ENCODE assay signal across 22 cellular contexts in the genomic region with DNA sequence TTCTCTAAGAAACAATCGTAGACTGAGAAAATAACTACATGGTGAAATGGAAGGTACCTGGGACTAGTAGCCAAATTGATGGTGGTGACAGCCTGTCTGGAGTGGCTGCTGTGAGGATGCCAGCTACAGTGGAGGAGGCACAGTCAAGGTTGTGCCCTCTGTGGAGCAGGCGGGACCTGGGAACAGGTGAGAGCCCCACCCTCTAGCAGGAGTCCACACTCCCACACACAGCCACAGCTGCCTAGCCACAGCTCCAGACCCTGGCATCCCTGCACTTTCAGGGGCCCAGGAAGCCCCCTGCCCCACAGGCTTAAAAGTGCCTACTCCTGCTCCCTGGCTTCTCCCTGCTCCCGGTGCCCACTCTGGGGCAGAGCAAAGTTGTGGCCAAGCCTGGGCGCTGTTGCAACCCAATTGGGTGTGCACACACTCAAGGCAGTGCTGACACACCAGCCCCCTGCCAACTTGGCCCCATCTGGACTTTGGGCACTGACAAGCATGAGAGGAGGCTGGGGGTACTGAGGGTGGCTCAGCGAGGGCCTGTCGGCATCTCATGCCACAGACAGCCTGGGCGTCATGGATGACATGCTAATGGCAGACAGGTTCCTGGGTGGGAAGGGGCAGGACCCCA.
"Had no signal": no experiment of that assay in that cellular context is flagged by ENCODE, and none has a peak within 500 bp of the region (broad histone marks: within the 10 kb centered on the region; RNA-seq: fewer than 3 reads in every experiment).

No MANE protein-coding gene starts in this region.

- H3K9me3 ChIP-seq: psoas muscle, stomach, thyroid gland had no signal

- H3K36me3 ChIP-seq: stomach, thyroid gland had no signal

- FAIRE-seq: frontal cortex, urothelium cell line had no signal

- H2AFZ ChIP-seq: parathyroid adenoma had no signal

- H3K27me3 Mint-ChIP-seq: effector memory CD8-positive, alpha-beta T cell; memory B cell; natural killer cell treated with Interleukin-12 subunit alpha and Interleukin-12 subunit beta and Interleukin-15 and Interleukin-18, amount 100 ng/mL, for 72 hours had no signal

- ATAC-seq: effector memory CD8-positive, alpha-beta T cell; left ventricle myocardium superior; psoas muscle; right cardiac atrium had no signal

- H3K4me3 ChIP-seq: lung, psoas muscle, skin epidermis, stomach, thyroid gland had no signal

- H3K4me1 Mint-ChIP-seq: immature natural killer cell, memory B cell, neural crest cell had no signal

- H3K27me3 ChIP-seq: stomach, thyroid gland had no signal

- H3K9me3 Mint-ChIP-seq: memory B cell; natural killer cell treated with Interleukin-12 subunit alpha and Interleukin-12 subunit beta and Interleukin-15 and Interleukin-18, amount 100 ng/mL, for 72 hours; neural crest cell had no signal

- H3K9ac ChIP-seq: parathyroid adenoma had no signal

- H3K27ac ChIP-seq: parathyroid adenoma, psoas muscle, skin epidermis, stomach, thyroid gland had no signal

- H3K4me1 ChIP-seq: parathyroid adenoma, psoas muscle, stomach, thyroid gland had no signal

- H3K4me3 Mint-ChIP-seq: effector memory CD8-positive, alpha-beta T cell; immature natural killer cell; memory B cell; natural killer cell treated with Interleukin-12 subunit alpha and Interleukin-12 subunit beta and Interleukin-15 and Interleukin-18, amount 100 ng/mL, for 72 hours; neural crest cell had no signal

- DNase-seq: cerebellar nuclear complex; cortex of kidney; effector memory CD8-positive, alpha-beta T cell; hypothalamus; immature natural killer cell; islet precursor cell; left ventricle myocardium superior; stimulated activated CD4-positive, alpha-beta T cell treated with anti-CD3 and anti-CD28 coated beads, Interleukin-15, amount 100 ng/mL, for 24 hours; stimulated activated CD4-positive, alpha-beta T cell treated with anti-CD3 and anti-CD28 coated beads, Interleukin-2, amount 100 ng/mL, for 48 hours; stimulated activated naive CD4-positive, alpha-beta T cell treated with Interleukin-2 at 50 U/mL for 16 hours; stomach; thyroid gland had no signal

- H3K36me3 Mint-ChIP-seq: immature natural killer cell; memory B cell; natural killer cell treated with Interleukin-12 subunit alpha and Interleukin-12 subunit beta and Interleukin-15 and Interleukin-18, amount 100 ng/mL, for 72 hours had no signal

- H3K79me2 ChIP-seq: parathyroid adenoma had no signal

- H3K27ac Mint-ChIP-seq: effector memory CD8-positive, alpha-beta T cell; immature natural killer cell; memory B cell; natural killer cell treated with Interleukin-12 subunit alpha and Interleukin-12 subunit beta and Interleukin-15 and Interleukin-18, amount 100 ng/mL, for 72 hours had no signal
